ENCODE assay signal across 20 cellular contexts in genomic region chr12:15648564-15648963, GRCh38.
DNase-seq lines count a peak whose midpoint lies in the region; TF ChIP-seq lines count a peak whose summit lies in the region.
"Had no signal": no experiment of that assay in that cellular context is flagged by ENCODE, and none has a peak within 500 bp of the region (broad histone marks: within the 10 kb centered on the region; RNA-seq: fewer than 3 reads in every experiment).

No MANE protein-coding gene starts in this region.

- POLR2A ChIA-PET in SK-N-SH (lab: Yijun Ruan, JAX) = no interaction called here

- H3K36me3 Mint-ChIP-seq in neural progenitor cell = peaks cover 39% of the 10 kb centered on the region

- H3K9me3 Mint-ChIP-seq in neural progenitor cell = no peaks in the 10 kb centered on the region
- H3K9me3 Mint-ChIP-seq: IgD-negative memory B cell had no signal

- peaks cover 15% of the 10 kb centered on the region for H3K4me1 ChIP-seq in GM23248 (ENCODE audit: insufficient read depth)
- H3K4me1 ChIP-seq in skeletal muscle satellite cell (ENCODE audit: control insufficient read depth, insufficient read depth, low read length) = peaks cover 71% of the 10 kb centered on the region
- H3K4me1 ChIP-seq in SK-N-SH (ENCODE audit: control insufficient read depth in 1 of 2, insufficient read depth in 2 of 2, low read depth in 1 of 2, low read length in 1 of 2) = peaks cover 8 to 18% of the 10 kb centered on the region in 2 experiments; a peak in 2 of 4 replicates
- H3K4me1 ChIP-seq in neural progenitor cell = peaks cover 10% of the 10 kb centered on the region

- CTCF ChIA-PET in SK-N-SH (lab: Yijun Ruan, JAX) = no interaction called here

- TF ChIP-seq RAD21 in SK-N-SH (IDR thresholded peaks at IDR 0.05; ENCODE audit: low read length) = no peak

- no peak overlapping the region for H3K4me3 Mint-ChIP-seq in neural progenitor cell
- H3K4me3 Mint-ChIP-seq: IgD-negative memory B cell had no signal

- H3K9me2 ChIP-seq in GM23248 (ENCODE audit: insufficient read depth) = no peaks in the 10 kb centered on the region
- no peaks in the 10 kb centered on the region for H3K9me2 ChIP-seq in SK-N-SH

- H3K9me3 ChIP-seq in GM23248 (ENCODE audit: low read depth) = no peaks in the 10 kb centered on the region
- no peaks in the 10 kb centered on the region for H3K9me3 ChIP-seq in skeletal muscle satellite cell (replicated peaks; ENCODE audit: low read length)
- H3K9me3 ChIP-seq in SK-N-SH = no peaks in the 10 kb centered on the region
- no peaks in the 10 kb centered on the region for H3K9me3 ChIP-seq in neural progenitor cell (ENCODE audit: low read depth)
- H3K9me3 ChIP-seq: MG63 had no signal

- H3K9ac ChIP-seq in GM23248 (no peak overlapping the region), skeletal muscle satellite cell (ENCODE audit: low read depth, low read length) (peak overlapping the region; percentile 44), SK-N-SH (no peak overlapping the region), neural progenitor cell (no peak overlapping the region)

- no peaks in the 10 kb centered on the region for H3K27me3 ChIP-seq in GM23248 (replicated peaks; ENCODE audit: insufficient read depth)
- no peaks in the 10 kb centered on the region for H3K27me3 ChIP-seq in skeletal muscle satellite cell (ENCODE audit: control insufficient read depth, insufficient read depth, low read length)
- no peaks in the 10 kb centered on the region for H3K27me3 ChIP-seq in SK-N-SH (ENCODE audit: insufficient read depth)
- no peaks in the 10 kb centered on the region for H3K27me3 ChIP-seq in neural progenitor cell
- H3K27me3 ChIP-seq: MG63 had no signal

- DNase-seq in GM23248 = peak; percentile 20
- peak; percentile 73 for DNase-seq in RKO (ENCODE audit: low spot score)
- peak; percentile 46 for DNase-seq in choroid plexus epithelial cell (ENCODE audit: low read depth)
- no peak for DNase-seq in SHP77 (lab: John Stamatoyannopoulos, UW)
- no peak for DNase-seq in SK-N-SH
- no peak for DNase-seq in neural progenitor cell (ENCODE audit: low spot score)
- DNase-seq: AML-193, DND-41, Karpas-422, MG63, NCI-H1105, NCI-H2081, NCI-H2171 treated with DMSO at 0.1 percent for 48 hours, NCI-H446 treated with DMSO at 0.1 percent for 48 hours, NCI-H69, SHP77 treated with DMSO at 0.1 percent for 48 hours had no signal

- H2AFZ ChIP-seq in GM23248 (no peak overlapping the region), SK-N-SH (ENCODE audit: low read depth) (no peak overlapping the region), neural progenitor cell (replicated peaks) (no peak overlapping the region)

- no peaks in the 10 kb centered on the region for H3K27me3 Mint-ChIP-seq in neural progenitor cell (ENCODE audit: insufficient read depth, low read depth)
- H3K27me3 Mint-ChIP-seq: IgD-negative memory B cell had no signal

- WGBS in GM23248 (ENCODE audit: low coverage in 1 of 2, low lambda C conversion rate in 2 of 2, missing lambda C conversion rate in 2 of 2), 2 experiments = 68 to 69% methylated on average over 1 of the region's 1 CpG
- WGBS in SK-N-SH (ENCODE audit: low lambda C conversion rate) = 90% methylated on average over 1 of the region's 1 CpG

- H3F3A ChIP-seq in GM23248 (ENCODE audit: insufficient read depth) = no peaks in the 10 kb centered on the region; the same call in 1 of the 2 replicates
- peaks cover 21% of the 10 kb centered on the region for H3F3A ChIP-seq in SK-N-SH (replicated peaks; ENCODE audit: insufficient read depth)
- H3F3A ChIP-seq in neural progenitor cell (ENCODE audit: low read depth) = no peaks in the 10 kb centered on the region

- H3K36me3 ChIP-seq in GM23248 (ENCODE audit: low read depth) = peaks cover 57% of the 10 kb centered on the region
- peaks cover 83% of the 10 kb centered on the region for H3K36me3 ChIP-seq in skeletal muscle satellite cell (ENCODE audit: insufficient read depth, low read length)
- peaks cover 2 to 43% of the 10 kb centered on the region in 2 experiments for H3K36me3 ChIP-seq in SK-N-SH (replicated peaks in 1 of 2; ENCODE audit: control insufficient read depth in 1 of 2, insufficient read depth in 2 of 2, low read length in 1 of 2)
- no peaks in the 10 kb centered on the region for H3K36me3 ChIP-seq in neural progenitor cell

- in situ Hi-C loops in GM23248 (cut with MboI) = no loop called here

- TF ChIP-seq CTCF in choroid plexus epithelial cell (conservative IDR thresholded peaks at IDR 0.05; ENCODE audit: low read depth, low read length) (no peak), SK-N-SH (IDR thresholded peaks at IDR 0.05) (no peak), neural progenitor cell (IDR thresholded peaks at IDR 0.05) (no peak)

- H3K79me2 ChIP-seq in GM23248 (ENCODE audit: insufficient read depth) (peaks cover 26% of the 10 kb centered on the region; the same call in 1 of the 2 replicates), SK-N-SH (ENCODE audit: insufficient read depth) (no peaks in the 10 kb centered on the region), neural progenitor cell (ENCODE audit: low read depth) (no peaks in the 10 kb centered on the region)

- no peak overlapping the region for H3K4me2 ChIP-seq in GM23248 (ENCODE audit: unreplicated experiment)
- H3K4me2 ChIP-seq in skeletal muscle satellite cell (ENCODE audit: low read length) = no peak overlapping the region
- H3K4me2 ChIP-seq in SK-N-SH = no peak overlapping the region
- no peak overlapping the region for H3K4me2 ChIP-seq in neural progenitor cell

- no peaks in the 10 kb centered on the region for H4K20me1 ChIP-seq in GM23248 (ENCODE audit: insufficient read depth)
- H4K20me1 ChIP-seq in SK-N-SH (ENCODE audit: insufficient read depth) = no peaks in the 10 kb centered on the region
- H4K20me1 ChIP-seq in neural progenitor cell (ENCODE audit: low read depth) = no peaks in the 10 kb centered on the region

- H3K4me3 ChIP-seq in GM23248 (no peak overlapping the region), choroid plexus epithelial cell (ENCODE audit: low read depth, low read length) (no peak overlapping the region), skeletal muscle satellite cell (ENCODE audit: low read length) (no peak overlapping the region), SK-N-SH (ENCODE audit: low read depth in 2 of 2, low read length in 1 of 2) (no peak overlapping the region), neural progenitor cell (no peak overlapping the region)
- H3K4me3 ChIP-seq: MG63 had no signal

- H3K27ac Mint-ChIP-seq in neural progenitor cell = no peak overlapping the region
- H3K27ac Mint-ChIP-seq: IgD-negative memory B cell had no signal

- no peak for TF ChIP-seq EP300 in SK-N-SH (IDR thresholded peaks at IDR 0.05; ENCODE audit: borderline replicate concordance in 1 of 2, low read depth in 1 of 2, low read length in 1 of 2)

- no peak overlapping the region for H3K27ac ChIP-seq in GM23248
- no peak overlapping the region for H3K27ac ChIP-seq in SK-N-SH (ENCODE audit: low read depth in 2 of 2, low read length in 1 of 2)
- H3K27ac ChIP-seq in neural progenitor cell = no peak overlapping the region
- H3K27ac ChIP-seq: C4-2B, HL-60 had no signal

- H3K4me1 Mint-ChIP-seq in neural progenitor cell = peaks cover 9% of the 10 kb centered on the region
- H3K4me1 Mint-ChIP-seq: IgD-negative memory B cell had no signal

TF ChIP-seq in SK-N-SH, 30 proteins besides CTCF, POLR2A, EP300 and RAD21 (continues in another document):
- TF ChIP-seq POLR2AphosphoS5 (IDR thresholded peaks at IDR 0.05; ENCODE audit: low read depth, low read length) = no peak
- TF ChIP-seq, protein P1, sequence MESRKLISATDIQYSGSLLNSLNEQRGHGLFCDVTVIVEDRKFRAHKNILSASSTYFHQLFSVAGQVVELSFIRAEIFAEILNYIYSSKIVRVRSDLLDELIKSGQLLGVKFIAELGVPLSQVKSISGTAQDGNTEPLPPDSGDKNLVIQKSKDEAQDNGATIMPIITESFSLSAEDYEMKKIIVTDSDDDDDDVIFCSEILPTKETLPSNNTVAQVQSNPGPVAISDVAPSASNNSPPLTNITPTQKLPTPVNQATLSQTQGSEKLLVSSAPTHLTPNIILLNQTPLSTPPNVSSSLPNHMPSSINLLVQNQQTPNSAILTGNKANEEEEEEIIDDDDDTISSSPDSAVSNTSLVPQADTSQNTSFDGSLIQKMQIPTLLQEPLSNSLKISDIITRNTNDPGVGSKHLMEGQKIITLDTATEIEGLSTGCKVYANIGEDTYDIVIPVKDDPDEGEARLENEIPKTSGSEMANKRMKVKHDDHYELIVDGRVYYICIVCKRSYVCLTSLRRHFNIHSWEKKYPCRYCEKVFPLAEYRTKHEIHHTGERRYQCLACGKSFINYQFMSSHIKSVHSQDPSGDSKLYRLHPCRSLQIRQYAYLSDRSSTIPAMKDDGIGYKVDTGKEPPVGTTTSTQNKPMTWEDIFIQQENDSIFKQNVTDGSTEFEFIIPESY (IDR thresholded peaks at IDR 0.05; ENCODE audit: borderline replicate concordance, low read depth) = no peak
- TF ChIP-seq MXI1 (IDR thresholded peaks at IDR 0.05; ENCODE audit: low read depth, low read length) = no peak
- TF ChIP-seq PBX3 (IDR thresholded peaks at IDR 0.05) = no peak
- TF ChIP-seq YY1 (IDR thresholded peaks at IDR 0.05; ENCODE audit: low read depth) = no peak
- TF ChIP-seq FOSL2 (IDR thresholded peaks at IDR 0.05; ENCODE audit: borderline replicate concordance, low read depth) = no peak
- TF ChIP-seq JUND (IDR thresholded peaks at IDR 0.05) = no peak
- no peak for TF ChIP-seq FOXM1 (IDR thresholded peaks at IDR 0.05; ENCODE audit: low read depth)
- no peak for TF ChIP-seq EZH2phosphoT487 (IDR thresholded peaks at IDR 0.05; ENCODE audit: borderline replicate concordance, low read depth)
- TF ChIP-seq NRF1 (IDR thresholded peaks at IDR 0.05; ENCODE audit: low read depth, low read length) = no peak
- no peak for TF ChIP-seq IRF3 (IDR thresholded peaks at IDR 0.05; ENCODE audit: low read depth, low read length)

Comparison
In these comparisons a context has a peak if more than half of its experiments do, and no peak if none do; other contexts are left out.
1. DNase-seq: peak in GM23248 (single experiment), RKO (single experiment) and choroid plexus epithelial cell (single experiment); none in SHP77 (0 of 2), SK-N-SH (single experiment) and neural progenitor cell (single experiment).